Comparison of ENCODE assay signal across 1 cellular context in genomic region chr6:21508753-21509152, GRCh38.
TF ChIP-seq lines count a peak whose summit lies in the region.

No MANE protein-coding gene starts in this region.

TF ChIP-seq in HepG2, 621 proteins besides CTCF, POLR2A, EP300 and RAD21 (continued from another document and continues in another):
- TF ChIP-seq ZNF609 (CRISPR knock-in tag; IDR thresholded peaks at IDR 0.05; ENCODE audit: borderline replicate concordance), result no peak
- TF ChIP-seq DDIT3 (CRISPR knock-in tag; IDR thresholded peaks at IDR 0.05), result no peak
- peak; percentile 18; the same call in 1 of the 2 replicates for TF ChIP-seq ZMYM3 (CRISPR knock-in tag; IDR thresholded peaks at IDR 0.05)
- TF ChIP-seq ZNF747 (CRISPR knock-in tag; IDR thresholded peaks at IDR 0.05; ENCODE audit: borderline replicate concordance), result no peak
- TF ChIP-seq TFDP1 (CRISPR knock-in tag; IDR thresholded peaks at IDR 0.05; ENCODE audit: borderline replicate concordance), result no peak
- no peak for TF ChIP-seq PCBP2 (optimal IDR thresholded peaks at IDR 0.05; ENCODE audit: low read depth, low read length, poor library complexity, severe bottlenecking)
- no peak for TF ChIP-seq NCOA2 (CRISPR knock-in tag; IDR thresholded peaks at IDR 0.05)
- no peak for TF ChIP-seq KDM2A (CRISPR knock-in tag; IDR thresholded peaks at IDR 0.05; ENCODE audit: borderline replicate concordance, low read depth)
- no peak for TF ChIP-seq ZNF816 (CRISPR knock-in tag; IDR thresholded peaks at IDR 0.05; ENCODE audit: borderline replicate concordance)
- no peak for TF ChIP-seq SNAPC5 (CRISPR knock-in tag; IDR thresholded peaks at IDR 0.05; ENCODE audit: borderline replicate concordance)
- TF ChIP-seq ZNF552 (CRISPR knock-in tag; IDR thresholded peaks at IDR 0.05; ENCODE audit: borderline replicate concordance), result no peak
- TF ChIP-seq ZNF10 (CRISPR knock-in tag; IDR thresholded peaks at IDR 0.05; ENCODE audit: borderline replicate concordance, low read depth), result no peak
- TF ChIP-seq KDM1A (CRISPR knock-in tag; IDR thresholded peaks at IDR 0.05), result no peak
- no peak for TF ChIP-seq TGIF2 (CRISPR knock-in tag; IDR thresholded peaks at IDR 0.05)
- no peak for TF ChIP-seq ZFP37 (CRISPR knock-in tag; IDR thresholded peaks at IDR 0.05; ENCODE audit: borderline replicate concordance)
- TF ChIP-seq RCOR2 (CRISPR knock-in tag; IDR thresholded peaks at IDR 0.05), result no peak
- no peak for TF ChIP-seq ZNF556 (CRISPR knock-in tag; IDR thresholded peaks at IDR 0.05; ENCODE audit: borderline replicate concordance)
- TF ChIP-seq ISX (CRISPR knock-in tag; conservative IDR thresholded peaks at IDR 0.05), result no peak
- no peak for TF ChIP-seq ZNF570 (CRISPR knock-in tag; IDR thresholded peaks at IDR 0.05; ENCODE audit: borderline replicate concordance)
- TF ChIP-seq EEA1 (CRISPR knock-in tag; IDR thresholded peaks at IDR 0.05; ENCODE audit: borderline replicate concordance), result no peak
- TF ChIP-seq ZNF564 (CRISPR knock-in tag; IDR thresholded peaks at IDR 0.05), result no peak
- TF ChIP-seq TMF1 (CRISPR knock-in tag; IDR thresholded peaks at IDR 0.05; ENCODE audit: low read depth), result no peak
- TF ChIP-seq FOXO4 (CRISPR knock-in tag; conservative IDR thresholded peaks at IDR 0.05), result no peak
- no peak for TF ChIP-seq GFI1 (CRISPR knock-in tag; IDR thresholded peaks at IDR 0.05; ENCODE audit: borderline replicate concordance)
- TF ChIP-seq SOX13 (IDR thresholded peaks at IDR 0.05), result peak; percentile 43; the same call in 1 of the 2 replicates
- peak in 1 of 2 experiments; percentile 78; a peak in 2 of 4 replicates for TF ChIP-seq SOX13 (CRISPR knock-in tag; conservative IDR thresholded peaks at IDR 0.05 in 1 of 2, IDR thresholded peaks at IDR 0.05 in 1 of 2)
- no peak for TF ChIP-seq MXD3 (CRISPR knock-in tag; IDR thresholded peaks at IDR 0.05)
- no peak for TF ChIP-seq ZFP36L1 (CRISPR knock-in tag; IDR thresholded peaks at IDR 0.05)
- TF ChIP-seq ZNF431 (CRISPR knock-in tag; IDR thresholded peaks at IDR 0.05; ENCODE audit: borderline replicate concordance, low read depth), result no peak
- TF ChIP-seq ZSCAN20 (CRISPR knock-in tag; IDR thresholded peaks at IDR 0.05; ENCODE audit: borderline replicate concordance), result no peak
- no peak for TF ChIP-seq ZNF782 (CRISPR knock-in tag; IDR thresholded peaks at IDR 0.05; ENCODE audit: borderline replicate concordance)
- no peak for TF ChIP-seq CC2D1A (CRISPR knock-in tag; IDR thresholded peaks at IDR 0.05)
- TF ChIP-seq SOX5 (CRISPR knock-in tag; IDR thresholded peaks at IDR 0.05; ENCODE audit: borderline replicate concordance), result peak; percentile 75
- no peak for TF ChIP-seq PRDM4 (CRISPR knock-in tag; IDR thresholded peaks at IDR 0.05; ENCODE audit: borderline replicate concordance)
- peak; percentile 32; the same call in 1 of the 2 replicates for TF ChIP-seq HNF4A (CRISPR knock-in tag; IDR thresholded peaks at IDR 0.05)
- peak; percentile 79 for TF ChIP-seq ZBTB37 (CRISPR knock-in tag; IDR thresholded peaks at IDR 0.05)
- no peak for TF ChIP-seq ZNF280D (CRISPR knock-in tag; IDR thresholded peaks at IDR 0.05)
- no peak for TF ChIP-seq ZNF841 (CRISPR knock-in tag; IDR thresholded peaks at IDR 0.05; ENCODE audit: borderline replicate concordance)
- no peak for TF ChIP-seq ARID5B (CRISPR knock-in tag; IDR thresholded peaks at IDR 0.05)
- no peak for TF ChIP-seq ZNF33B (CRISPR knock-in tag; IDR thresholded peaks at IDR 0.05)
- no peak for TF ChIP-seq GMEB2 (CRISPR knock-in tag; IDR thresholded peaks at IDR 0.05; ENCODE audit: low read depth)
